ENCODE assay signal across 23 cellular contexts in the genomic region with DNA sequence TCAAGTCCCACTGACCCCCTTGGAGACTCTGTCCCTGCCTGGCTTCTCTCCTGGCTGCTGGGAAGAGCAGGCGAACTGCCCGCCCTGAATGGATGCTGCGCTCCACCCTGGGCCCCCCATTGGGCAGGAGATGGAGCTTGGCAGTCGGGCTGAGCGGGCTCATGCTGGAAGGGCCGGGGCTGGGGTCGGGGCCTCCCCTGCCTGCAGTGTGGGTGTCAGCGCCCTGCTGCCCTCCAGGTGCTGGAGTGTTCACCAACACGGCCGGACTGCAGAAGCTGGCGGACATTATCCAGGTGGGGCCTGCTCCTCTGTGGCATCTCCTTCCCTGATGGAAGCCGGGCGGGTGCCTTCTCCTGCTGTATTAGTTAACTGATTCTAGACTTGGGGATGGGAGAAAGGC. TPM values are rescaled to one million over a fixed set of nuclear protein-coding genes. Genes with fewer than 3 reads are reported as not detected.
A peak's percentile ranks its signal among the peaks of the same experiment; 100 is the strongest.
DNase-seq lines count a peak whose midpoint lies in the region; ATAC-seq and TF ChIP-seq lines count a peak whose summit lies in the region.
"Had no signal": no experiment of that assay in that cellular context is flagged by ENCODE, and none has a peak within 500 bp of the region (broad histone marks: within the 10 kb centered on the region; RNA-seq: fewer than 3 reads in every experiment).

No MANE protein-coding gene starts in this region.

- no peak overlapping the region for H3K56ac ChIP-seq in IMR-90 (ENCODE audit: extremely low read depth, insufficient read depth, low read length)

- H4K20me1 ChIP-seq in IMR-90 (ENCODE audit: insufficient read depth, low read length) = no peaks in the 10 kb centered on the region

- no peak overlapping the region for H4K8ac ChIP-seq in IMR-90 (ENCODE audit: low read depth in 2 of 2, low read length in 2 of 2)
- H4K8ac ChIP-seq in neuronal stem cell (ENCODE audit: low read depth, low read length) = no peak overlapping the region

- in situ Hi-C loops in IMR-90 (cut with MboI; ENCODE audit: low sequenced_read_pairs) = no loop called here

- TF ChIP-seq POLR2A in IMR-90 (IDR thresholded peaks at IDR 0.05; ENCODE audit: low read depth, low read length) = no peak

- intact Hi-C loops in IMR-90 (cut with micrococcal nuclease) = no loop called here

- no peak overlapping the region for H3K4me2 ChIP-seq in IMR-90 (ENCODE audit: low read depth, low read length)
- H3K4me2 ChIP-seq in neuronal stem cell (ENCODE audit: insufficient read depth, low read length, poor library complexity, severe bottlenecking) = no peak overlapping the region
- H3K4me2 ChIP-seq: GM23338 had no signal

- dilution Hi-C loops in IMR-90 (cut with HindIII; ENCODE audit: low sequenced_read_pairs, unreplicated experiment) = no loop called here

- DNase-seq in IMR-90 (no peak), neuronal stem cell (ENCODE audit: low spot score) (no peak), SJCRH30 (no peak)
- DNase-seq: BE2C; Caco-2; CD4-positive, CD25-positive, alpha-beta regulatory T cell; DND-41; Karpas-422; MV-4-11; NCI-H1105 treated with DMSO at 0.1 percent for 48 hours; NCI-H2029 treated with DMSO at 0.1 percent for 48 hours; NCI-H226; NCI-H524; NCI-H774; NK-92 treated with Interleukin-12 subunit alpha and Interleukin-12 subunit beta, amount 100 ng/mL, for 24 hours; Peyer's patch had no signal

- TF ChIP-seq RAD21 in IMR-90 (IDR thresholded peaks at IDR 0.05; ENCODE audit: low read length) = no peak

- no peak overlapping the region for H2BK5ac ChIP-seq in IMR-90 (ENCODE audit: low read depth, low read length, poor library complexity, severe bottlenecking)
- no peak overlapping the region for H2BK5ac ChIP-seq in neuronal stem cell (ENCODE audit: low read length)

- H2AK9ac ChIP-seq in IMR-90 (replicated peaks; ENCODE audit: low read depth, low read length, poor library complexity) = peak overlapping the region; percentile 77

- H3K4me1 ChIP-seq in IMR-90 (ENCODE audit: control insufficient read depth, insufficient read depth, low read length) (peaks cover 16% of the 10 kb centered on the region), neuronal stem cell (ENCODE audit: control insufficient read depth in 2 of 2, insufficient read depth in 1 of 2, low read depth in 1 of 2, low read length in 2 of 2) (peaks cover 0 to 2% of the 10 kb centered on the region in 2 donors), SJCRH30 (peaks cover 13% of the 10 kb centered on the region)
- H3K4me1 ChIP-seq: BE2C, HAP-1 had no signal

- H3K79me1 ChIP-seq in IMR-90 (ENCODE audit: low read depth in 1 of 2, low read length in 2 of 2) (peaks cover 10 to 33% of the 10 kb centered on the region in 2 experiments; a peak in 3 of 4 replicates), neuronal stem cell (ENCODE audit: low read depth, low read length) (peaks cover 4% of the 10 kb centered on the region)

- H3K4ac ChIP-seq in IMR-90 (ENCODE audit: low read depth, low read length) (no peak overlapping the region), neuronal stem cell (ENCODE audit: low read length) (no peak overlapping the region)

- peak overlapping the region; percentile 10 for H2BK12ac ChIP-seq in neuronal stem cell (ENCODE audit: low read length)

- peaks cover 32% of the 10 kb centered on the region for H3K36me3 ChIP-seq in IMR-90 (ENCODE audit: control insufficient read depth, insufficient read depth, low read length)
- peaks cover 4 to 59% of the 10 kb centered on the region in 2 donors for H3K36me3 ChIP-seq in neuronal stem cell (replicated peaks in 1 of 2; ENCODE audit: control insufficient read depth in 2 of 2, insufficient read depth in 2 of 2, low read length in 2 of 2)
- H3K36me3 ChIP-seq in SJCRH30 = peaks cover 25% of the 10 kb centered on the region

- no peak overlapping the region for H3K27ac ChIP-seq in IMR-90 (ENCODE audit: insufficient read depth, low read length)
- H3K27ac ChIP-seq in VCaP = peak overlapping the region; percentile 18; the same call in 1 of the 2 replicates
- H3K27ac ChIP-seq in neuronal stem cell (replicated peaks; ENCODE audit: low read length) = no peak overlapping the region
- no peak overlapping the region for H3K27ac ChIP-seq in SJCRH30
- H3K27ac ChIP-seq: Peyer's patch had no signal

- H3K9ac ChIP-seq in IMR-90 (ENCODE audit: low read depth, low read length) (no peak overlapping the region), neuronal stem cell (ENCODE audit: low read depth, low read length, poor library complexity) (no peak overlapping the region)

- TF ChIP-seq CTCF in IMR-90 (conservative IDR thresholded peaks at IDR 0.05; ENCODE audit: low read depth, low read length) (no peak), VCaP (conservative IDR thresholded peaks at IDR 0.05) (no peak)

- no peak overlapping the region for H2BK120ac ChIP-seq in IMR-90 (ENCODE audit: low read depth, low read length)
- H2BK120ac ChIP-seq in neuronal stem cell (ENCODE audit: low read depth, low read length) = no peak overlapping the region

- H2BK20ac ChIP-seq in IMR-90 (ENCODE audit: low read depth, low read length) = no peak overlapping the region

- H3K18ac ChIP-seq in IMR-90 (ENCODE audit: low read depth, low read length) = no peak overlapping the region
- no peak overlapping the region for H3K18ac ChIP-seq in neuronal stem cell (ENCODE audit: low read length)

- H2BK15ac ChIP-seq in IMR-90 (ENCODE audit: low read depth, low read length) (no peak overlapping the region), neuronal stem cell (ENCODE audit: low read length) (no peak overlapping the region)

- H3K23ac ChIP-seq in IMR-90 (ENCODE audit: low read depth, low read length) (no peak overlapping the region), neuronal stem cell (ENCODE audit: low read depth, low read length, poor library complexity) (no peak overlapping the region)

- H2AFZ ChIP-seq in IMR-90 (replicated peaks; ENCODE audit: low read length, poor library complexity) (no peak overlapping the region), neuronal stem cell (ENCODE audit: low read length) (no peak overlapping the region)
- H2AFZ ChIP-seq: GM23338 had no signal

- H3K9me1 ChIP-seq in IMR-90 (ENCODE audit: insufficient read depth, low read length) = peaks cover 13% of the 10 kb centered on the region

- no peaks in the 10 kb centered on the region for H3K27me3 ChIP-seq in IMR-90 (ENCODE audit: control insufficient read depth, insufficient read depth, low read length)
- no peaks in the 10 kb centered on the region for H3K27me3 ChIP-seq in neuronal stem cell (ENCODE audit: control insufficient read depth in 3 of 3, insufficient read depth in 3 of 3, low read depth in 1 of 3, low read length in 3 of 3)
- H3K27me3 ChIP-seq in SJCRH30 = no peaks in the 10 kb centered on the region
- H3K27me3 ChIP-seq: BE2C, Peyer's patch had no signal

- no peak overlapping the region for H4K5ac ChIP-seq in IMR-90 (ENCODE audit: low read depth, low read length)

- BruUV-seq in IMR-90 (replicated peaks; lab: Mats Ljungman, UMichigan) = no TSS peak

- no peak overlapping the region for H4K91ac ChIP-seq in IMR-90 (ENCODE audit: insufficient read depth, low read depth, low read length)
- H4K91ac ChIP-seq in neuronal stem cell (ENCODE audit: low read depth, low read length, poor library complexity) = no peak overlapping the region

- H2AK5ac ChIP-seq in IMR-90 (ENCODE audit: low read depth, low read length) = peak overlapping the region; percentile 13; the same call in 1 of the 2 replicates
- no peak overlapping the region for H2AK5ac ChIP-seq in neuronal stem cell (ENCODE audit: low read depth, low read length)

- CTCF ChIA-PET in IMR-90 (lab: Yijun Ruan, JAX) = no interaction called here

- H3K9me3 ChIP-seq in IMR-90 (ENCODE audit: control insufficient read depth, insufficient read depth, low read length) (no peaks in the 10 kb centered on the region), neuronal stem cell (replicated peaks in 1 of 2; ENCODE audit: control insufficient read depth in 2 of 2, insufficient read depth in 1 of 2, low read depth in 1 of 2, low read length in 2 of 2) (peaks cover 0 to 3% of the 10 kb centered on the region in 2 donors), SJCRH30 (replicated peaks) (no peaks in the 10 kb centered on the region)
- H3K9me3 ChIP-seq: BE2C, Caco-2, HAP-1, Peyer's patch had no signal

- ATAC-seq in IMR-90 (ENCODE audit: low read depth) (no peak), HG03175 (IDR thresholded peaks at IDR 0.05; ENCODE audit: unreplicated experiment) (no peak)
- ATAC-seq: GM23338, Right ventricle myocardium inferior had no signal

- WGBS in IMR-90 (ENCODE audit: extremely low coverage in 2 of 2, insufficient read length in 1 of 2), 2 experiments = 100% methylated on average over 4 of the region's 13 CpGs; no CpG with 5 or more reads in 1 of the 2 experiments
- no CpG with 5 or more reads among the region's 13 CpGs for WGBS in neuronal stem cell (ENCODE audit: extremely low coverage in 2 of 2, insufficient read length in 2 of 2, insufficient replicate concordance in 1 of 2), 2 donors

- POLR2A ChIA-PET in IMR-90 (lab: Charles Lee; ENCODE audit: unreplicated experiment) = no interaction called here

- H3K14ac ChIP-seq in IMR-90 (replicated peaks; ENCODE audit: low read depth, low read length) = no peak overlapping the region
- H3K14ac ChIP-seq in neuronal stem cell (ENCODE audit: low read length) = no peak overlapping the region

- H3K4me3 ChIP-seq in IMR-90 (ENCODE audit: insufficient read depth, low read depth, low read length) (no peak overlapping the region), neuronal stem cell (ENCODE audit: low read length in 2 of 2) (no peak overlapping the region), SJCRH30 (no peak overlapping the region)
- H3K4me3 ChIP-seq: GM23338, HAP-1, Peyer's patch had no signal

RNA-seq across cellular contexts. Expression of gene TNFRSF6B, which starts 16.0 kb away (rescaled TPM):
- 1.1 and 1.3 TPM in 2 replicates for total RNA-seq in IMR-90 (2012; rRNA removed)
- polyA plus RNA-seq in IMR-90 (2012; rRNA removed) = 11.0 and 12.0 TPM in 2 replicates
- 3.7 and 18.0 TPM in 2 replicates for polyA plus RNA-seq in IMR-90 (2012; cell fraction: cytosol; rRNA removed)
- 22.6 and 133 TPM in 2 replicates for polyA plus RNA-seq in IMR-90 (2012; cell fraction: nucleus; rRNA removed; ENCODE audit: low replicate concordance)
- polyA plus RNA-seq in neuronal stem cell (2013, experiment 1 of 2) = 0.70 TPM
- 0.90 TPM for polyA plus RNA-seq in neuronal stem cell (2013, experiment 2 of 2)
- total RNA-seq in SJCRH30 (2014; rRNA removed; shearing (Covaris generic)) = 1.3 and 1.7 TPM in 2 replicates
- total RNA-seq: A673; Caco-2; CD4-positive, CD25-positive, alpha-beta regulatory T cell had no signal
- polyA plus RNA-seq: CD4-positive, CD25-positive, alpha-beta regulatory T cell; GM23338; IgD-negative memory B cell had no signal

RNA-seq across cellular contexts. Expression of gene RTEL1, which starts 22.3 kb away (rescaled TPM):
- total RNA-seq in IMR-90 (2012; rRNA removed) = 9.4 and 14.7 TPM in 2 replicates
- polyA plus RNA-seq in IMR-90 (2012; rRNA removed) = 18.8 and 22.5 TPM in 2 replicates
- polyA plus RNA-seq in IMR-90 (2012; cell fraction: cytosol; rRNA removed) = 7.5 and 18.1 TPM in 2 replicates
- 121 and 228 TPM in 2 replicates for polyA plus RNA-seq in IMR-90 (2012; cell fraction: nucleus; rRNA removed; ENCODE audit: low replicate concordance)
- 5.1 TPM for polyA plus RNA-seq in neuronal stem cell (2013, experiment 1 of 2)
- polyA plus RNA-seq in neuronal stem cell (2013, experiment 2 of 2) = 5.1 TPM
- 16.7 and 25.6 TPM in 2 replicates for total RNA-seq in SJCRH30 (2014; rRNA removed; shearing (Covaris generic))

RNA-seq across cellular contexts. Expression of gene STMN3, which starts 27.2 kb away (rescaled TPM):
- 20.3 and 21.1 TPM in 2 replicates for total RNA-seq in IMR-90 (2012; rRNA removed)
- 62.3 and 67.4 TPM in 2 replicates for polyA plus RNA-seq in IMR-90 (2012; rRNA removed)
- 33.4 and 56.7 TPM in 2 replicates for polyA plus RNA-seq in IMR-90 (2012; cell fraction: cytosol; rRNA removed)
- 57.3 and 74.5 TPM in 2 replicates for polyA plus RNA-seq in IMR-90 (2012; cell fraction: nucleus; rRNA removed; ENCODE audit: low replicate concordance)
- 4.5 TPM for polyA plus RNA-seq in neuronal stem cell (2013, experiment 1 of 2)
- 4.6 TPM for polyA plus RNA-seq in neuronal stem cell (2013, experiment 2 of 2)
- 36.6 and 38.0 TPM in 2 replicates for total RNA-seq in SJCRH30 (2014; rRNA removed; shearing (Covaris generic))

RNA-seq across cellular contexts. Expression of gene ARFRP1, which starts 27.3 kb away (rescaled TPM):
- 25.3 and 29.2 TPM in 2 replicates for total RNA-seq in IMR-90 (2012; rRNA removed)
- 36.3 and 36.6 TPM in 2 replicates for polyA plus RNA-seq in IMR-90 (2012; rRNA removed)
- 36.7 and 61.6 TPM in 2 replicates for polyA plus RNA-seq in IMR-90 (2012; cell fraction: cytosol; rRNA removed)
- 102 and 139 TPM in 2 replicates for polyA plus RNA-seq in IMR-90 (2012; cell fraction: nucleus; rRNA removed; ENCODE audit: low replicate concordance)
- polyA plus RNA-seq in neuronal stem cell (2013, experiment 1 of 2) = 8.8 TPM
- polyA plus RNA-seq in neuronal stem cell (2013, experiment 2 of 2) = 8.0 TPM
- total RNA-seq in SJCRH30 (2014; rRNA removed; shearing (Covaris generic)) = 39.3 and 44.5 TPM in 2 replicates

RNA-seq across cellular contexts. Expression of gene ZGPAT, which starts 27.4 kb away (rescaled TPM):
- total RNA-seq in IMR-90 (2012; rRNA removed) = 13.4 and 15.6 TPM in 2 replicates
- 20.2 and 21.1 TPM in 2 replicates for polyA plus RNA-seq in IMR-90 (2012; rRNA removed)
- polyA plus RNA-seq in IMR-90 (2012; cell fraction: cytosol; rRNA removed) = 18.9 and 24.7 TPM in 2 replicates
- polyA plus RNA-seq in IMR-90 (2012; cell fraction: nucleus; rRNA removed; ENCODE audit: low replicate concordance) = 80.8 and 206 TPM in 2 replicates
- 11.0 TPM for polyA plus RNA-seq in neuronal stem cell (2013, experiment 1 of 2)
- polyA plus RNA-seq in neuronal stem cell (2013, experiment 2 of 2) = 11.0 TPM
- total RNA-seq in SJCRH30 (2014; rRNA removed; shearing (Covaris generic)) = 24.9 and 26.2 TPM in 2 replicates
